8 cellular contexts compared by ENCODE assay signal in the genomic region with DNA sequence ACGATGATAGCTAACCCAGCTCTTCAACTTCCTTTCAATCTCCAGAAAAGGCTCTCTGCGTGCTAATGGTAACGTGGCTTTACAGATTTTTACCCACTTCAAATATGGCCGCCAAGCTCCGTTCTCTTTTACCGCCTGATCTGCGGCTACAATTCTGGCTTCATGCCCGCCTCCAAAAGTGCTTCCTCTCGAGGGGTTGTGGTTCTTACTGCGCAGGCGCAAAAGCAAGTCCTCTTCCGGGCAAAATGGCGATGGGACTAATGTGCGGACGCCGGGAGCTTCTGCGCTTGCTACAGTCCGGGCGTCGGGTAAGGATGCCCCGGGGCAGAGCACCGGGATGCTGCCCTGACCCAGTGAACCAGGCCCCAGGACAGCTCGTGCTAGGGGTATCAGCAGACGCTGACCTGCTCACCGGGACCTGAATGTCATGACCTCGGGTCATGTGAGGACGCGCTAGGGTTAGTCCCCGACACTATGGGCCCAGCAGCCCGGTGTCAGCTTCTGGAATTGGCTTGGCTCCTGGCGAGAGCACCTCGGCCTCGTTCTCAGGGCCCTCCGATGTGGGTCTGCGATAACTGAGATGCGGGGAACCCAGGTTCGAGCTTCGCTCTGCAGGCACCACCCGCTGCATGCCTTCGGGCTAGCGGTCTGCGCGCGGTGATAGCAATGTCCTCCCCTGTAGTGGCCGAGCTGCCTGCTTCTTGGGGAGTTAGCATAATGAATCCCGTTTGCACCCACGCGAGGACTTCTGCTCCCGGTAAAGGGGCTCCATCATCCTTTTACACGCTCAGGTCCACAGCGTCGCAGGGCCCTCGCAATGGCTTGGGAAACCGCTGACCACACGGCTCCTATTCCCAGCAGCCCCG. TPM values are rescaled to one million over a fixed set of nuclear protein-coding genes. Genes with fewer than 3 reads are reported as not detected.
DNase-seq lines count a peak whose midpoint lies in the region; ATAC-seq, FAIRE-seq and TF ChIP-seq lines count a peak whose summit lies in the region.

A gene (plus strand): TSS at position 232 of the 866 bp plus-strand sequence. CDS start 14 bp downstream, at position 246.

- no peak within 1 kb of the TSS for H3K23ac ChIP-seq in H1 (ENCODE audit: insufficient read length)

- peak within 1 kb of the TSS; percentile 85 to 96 (median 94) for H3K4me3 Mint-ChIP-seq in CD4-positive, alpha-beta memory T cell
- peak within 1 kb of the TSS; percentile 85 for H3K4me3 Mint-ChIP-seq in memory B cell

- no peaks in the 10 kb centered on the region for H3K27me3 Mint-ChIP-seq in CD4-positive, alpha-beta memory T cell
- H3K27me3 Mint-ChIP-seq in memory B cell, result no peaks in the 10 kb centered on the region

- peaks cover 26 to 39% (median 34%) of the 10 kb centered on the region in 4 donors for H3K4me1 Mint-ChIP-seq in CD4-positive, alpha-beta memory T cell
- H3K4me1 Mint-ChIP-seq in memory B cell, result peaks cover 22% of the 10 kb centered on the region

- FAIRE-seq in H1 (lab: Jason Lieb, UNC), result peak; percentile 78

- peak within 1 kb of the TSS; percentile 69 to 83 for H3K4me2 ChIP-seq in H1 (ENCODE audit: insufficient read depth in 1 of 2, low read depth in 2 of 2, low read length in 2 of 2)

- intact Hi-C loops in CD4-positive, alpha-beta memory T cell (cut with micrococcal nuclease), result loop anchor here (1.0 to 5.0 kb wide), 7 partner anchors 54 to 1256 kb away; a partner anchor contains a TSS

- no peak for TF ChIP-seq CTCF in H1 (IDR thresholded peaks at IDR 0.05; ENCODE audit: control extremely low read depth in 1 of 3, insufficient read depth in 1 of 3, low read depth in 1 of 3, low read length in 3 of 3)

- WGBS in H1 (ENCODE audit: extremely low coverage in 1 of 2, insufficient coverage in 1 of 2, insufficient read length in 1 of 2, insufficient replicate concordance in 2 of 2, low coverage in 1 of 2, low lambda C conversion rate in 2 of 2, missing lambda C conversion rate in 1 of 2), 2 experiments, result 2% methylated on average over 56 of the region's 56 CpGs; no CpG with 5 or more reads in 1 of the 2 experiments

- H4K8ac ChIP-seq in H1 (ENCODE audit: extremely low read depth, insufficient read depth, low read length), result peak within 1 kb of the TSS; percentile 84; the same call in 1 of the 2 replicates

- H3K9me3 Mint-ChIP-seq in CD4-positive, alpha-beta memory T cell, result peaks cover 0 to 12% (median 8%) of the 10 kb centered on the region in 8 donors
- H3K9me3 Mint-ChIP-seq in memory B cell, result no peaks in the 10 kb centered on the region

- CTCF ChIA-PET in CD4-positive, alpha-beta memory T cell (lab: Charles Lee; ENCODE audit: partially characterized antibody), result interaction anchor here (0.6 to 1.9 kb wide), 18 partner anchors 56 to 1032 kb away, joined by 3 to 8 read pairs (median 3); no protein-coding TSS in a partner anchor
- CTCF ChIA-PET in H1 (lab: Charles Lee; ENCODE audit: partially characterized antibody), result interaction anchor here (0.8 to 4.0 kb wide), 21 partner anchors 11 to 345 kb away, joined by 3 to 21 read pairs (median 4); no protein-coding TSS in a partner anchor

- peak within 1 kb of the TSS; percentile 62 to 88 for H3K4me3 ChIP-seq in CD4-positive, alpha-beta memory T cell (ENCODE audit: low read length in 2 of 2)
- H3K4me3 ChIP-seq in H1 (ENCODE audit: extremely low read depth in 1 of 4, insufficient read depth in 2 of 4, low read depth in 3 of 4, low read length in 4 of 4), result peak within 1 kb of the TSS; percentile 87 to 97 (median 94)

- H3K23me2 ChIP-seq in H1 (ENCODE audit: low read depth, low read length), result no peaks in the 10 kb centered on the region

- peak within 1 kb of the TSS; percentile 68 for H4K5ac ChIP-seq in H1 (ENCODE audit: insufficient read length, low read depth, low read length)

- peak within 1 kb of the TSS; percentile 57 for H2BK5ac ChIP-seq in H1 (ENCODE audit: low read depth, low read length)

- DNase-seq in CD4-positive, alpha-beta memory T cell, result peak; percentile 95 to 98 (median 98)
- DNase-seq in HT1080 (ENCODE audit: low read depth) (peak; percentile 91), NOMO-1 treated with DMSO at 0.1 percent for 48 hours (lab: John Stamatoyannopoulos, UW; ENCODE audit: unreplicated experiment) (peak; percentile 98), H1 (ENCODE audit: low read depth in 1 of 2, low spot score in 2 of 2) (peak; percentile 78 to 90), memory B cell (ENCODE audit: low spot score in 2 of 2) (peak; percentile 88 to 93)
- DNase-seq in activated CD8-positive, alpha-beta memory T cell treated with anti-CD3 and anti-CD28 coated beads for 4 hours (ENCODE audit: low read depth in 2 of 2), result peak; percentile 90 to 94
- DNase-seq in stimulated activated CD8-positive, alpha-beta memory T cell treated with anti-CD3 and anti-CD28 coated beads, Interleukin-12 subunit alpha, Interleukin-12 subunit beta, amount 100 ng/mL, for 24 hours (ENCODE audit: extremely low read depth), result peak; percentile 84

- H2AK5ac ChIP-seq in H1 (ENCODE audit: low read depth, low read length), result no peak within 1 kb of the TSS

- H2AFZ ChIP-seq in H1 (ENCODE audit: low read length), result peak within 1 kb of the TSS; percentile 91

- TF ChIP-seq POLR2A in H1 (IDR thresholded peaks at IDR 0.05; ENCODE audit: control extremely low read depth in 1 of 2, low read depth in 2 of 2, low read length in 2 of 2), result peak; percentile 50 to 81; a peak in 2 of 3 replicates

- H3K79me2 ChIP-seq in H1 (ENCODE audit: control insufficient read depth in 1 of 2, insufficient read depth in 2 of 2, low read length in 2 of 2), result peaks cover 3 to 20% of the 10 kb centered on the region in 2 experiments; a peak in 3 of 4 replicates

- H3K14ac ChIP-seq in H1 (ENCODE audit: insufficient read length), result no peak within 1 kb of the TSS

- peaks cover 33% of the 10 kb centered on the region for H3K36me3 ChIP-seq in CD4-positive, alpha-beta memory T cell (ENCODE audit: insufficient read depth, low read length)
- H3K36me3 ChIP-seq in H1 (ENCODE audit: control insufficient read depth in 2 of 4, insufficient read depth in 4 of 4, low read length in 3 of 4), result peaks cover 20 to 32% (median 26%) of the 10 kb centered on the region in 4 experiments

- H2BK12ac ChIP-seq in H1 (ENCODE audit: low read depth, low read length), result peak within 1 kb of the TSS; percentile 46; the same call in 1 of the 2 replicates

- H3K79me1 ChIP-seq in H1 (ENCODE audit: low read depth, low read length), result peaks cover 3% of the 10 kb centered on the region

- no peaks in the 10 kb centered on the region for H3K27me3 ChIP-seq in CD4-positive, alpha-beta memory T cell (ENCODE audit: insufficient read depth, low read length)
- no peaks in the 10 kb centered on the region for H3K27me3 ChIP-seq in H1 (replicated peaks in 1 of 4; ENCODE audit: control insufficient read depth in 3 of 4, extremely low read depth in 1 of 4, insufficient read depth in 3 of 4, low read length in 3 of 4)

- peaks cover 0 to 2% of the 10 kb centered on the region in 2 donors for H3K9me3 ChIP-seq in CD4-positive, alpha-beta memory T cell (ENCODE audit: control insufficient read depth in 1 of 2, low read length in 2 of 2)
- 0 out of 4 replicates have a peak, but pooled peaks cover 0 to 3% of the 10 kb centered on the region in 2 experiments for H3K9me3 ChIP-seq in H1 (ENCODE audit: insufficient read depth in 2 of 2, low read depth in 1 of 2, low read length in 1 of 2)

- no peak within 1 kb of the TSS for H2BK120ac ChIP-seq in H1 (replicated peaks; ENCODE audit: low read depth, low read length)

- H4K20me1 ChIP-seq in H1 (replicated peaks in 1 of 2; ENCODE audit: control insufficient read depth in 1 of 2, insufficient read depth in 2 of 2, low read length in 2 of 2), result no peaks in the 10 kb centered on the region

- POLR2A ChIA-PET in CD4-positive, alpha-beta memory T cell (lab: Charles Lee; ENCODE audit: partially characterized antibody), result interaction anchor here (0.5 to 3.3 kb wide), 33 partner anchors 9 to 1466 kb away, joined by 3 to 32 read pairs (median 5); a partner anchor contains a TSS
- POLR2A ChIA-PET in H1 (lab: Charles Lee; ENCODE audit: partially characterized antibody), result interaction anchor here (0.7 to 3.3 kb wide), 30 partner anchors 8 to 221 kb away, joined by 3 to 25 read pairs (median 4); a partner anchor contains a TSS

- ATAC-seq in GM19467 (IDR thresholded peaks at IDR 0.05; ENCODE audit: unreplicated experiment), result peak; percentile 67
- ATAC-seq in memory B cell (ENCODE audit: low read depth), result peak; percentile 94

- H2BK15ac ChIP-seq in H1 (ENCODE audit: low read length), result 0 out of 2 replicates have a peak within 1 kb of the TSS, but pooled peaks have one; percentile 6

- no peak within 1 kb of the TSS for H2BK20ac ChIP-seq in H1 (ENCODE audit: low read length)

- peaks cover 46 to 50% of the 10 kb centered on the region in 2 donors for H3K36me3 Mint-ChIP-seq in CD4-positive, alpha-beta memory T cell
- H3K36me3 Mint-ChIP-seq in memory B cell, result peaks cover 35% of the 10 kb centered on the region

- TF ChIP-seq EP300 in H1 (IDR thresholded peaks at IDR 0.05; ENCODE audit: borderline replicate concordance in 1 of 2, low read depth in 2 of 2, low read length in 2 of 2), result 0 out of 3 replicates have a peak, but pooled peaks of 1 of the 2 experiments have one; percentile 13

- H3K4ac ChIP-seq in H1 (replicated peaks; ENCODE audit: insufficient read length, low read depth, low read length), result peak within 1 kb of the TSS; percentile 36

- H3K27ac ChIP-seq in CD4-positive, alpha-beta memory T cell (ENCODE audit: low read depth, low read length), result peak within 1 kb of the TSS; percentile 88
- H3K27ac ChIP-seq in H1 (ENCODE audit: low read depth, low read length), result peak within 1 kb of the TSS; percentile 91

- H3K9ac ChIP-seq in H1 (replicated peaks in 1 of 4; ENCODE audit: extremely low read depth in 1 of 4, low read depth in 3 of 4, low read length in 3 of 4), result peak within 1 kb of the TSS; percentile 70 to 90 (median 88)

- TF ChIP-seq RAD21 in H1 (IDR thresholded peaks at IDR 0.05 in 1 of 2, conservative IDR thresholded peaks at IDR 0.05 in 1 of 2; ENCODE audit: low read depth in 2 of 2, low read length in 2 of 2), result no peak

- H3K56ac ChIP-seq in H1 (replicated peaks; ENCODE audit: insufficient read length, low read depth, low read length), result no peak within 1 kb of the TSS

- peak within 1 kb of the TSS; percentile 96 for H3K18ac ChIP-seq in H1 (ENCODE audit: extremely low read depth, low read length)

- H3K27ac Mint-ChIP-seq in CD4-positive, alpha-beta memory T cell, result peak within 1 kb of the TSS; percentile 86 to 100 (median 98)
- H3K27ac Mint-ChIP-seq in memory B cell, result peak within 1 kb of the TSS; percentile 95

- peak within 1 kb of the TSS; percentile 22 for H4K91ac ChIP-seq in H1 (replicated peaks; ENCODE audit: insufficient read length, low read length)

- H3K4me1 ChIP-seq in CD4-positive, alpha-beta memory T cell (ENCODE audit: insufficient read depth, low read length), result peaks cover 24% of the 10 kb centered on the region
- peaks cover 0 to 2% (median 0%) of the 10 kb centered on the region in 4 experiments; a peak in 2 of 7 replicates for H3K4me1 ChIP-seq in H1 (replicated peaks in 1 of 4; ENCODE audit: control insufficient read depth in 3 of 4, insufficient read depth in 4 of 4, low read length in 3 of 4)

RNA-seq across cellular contexts. Expression of the gene that starts here (rescaled TPM):
- total RNA-seq in CD4-positive, alpha-beta memory T cell, result 100 to 1,000 TPM; 129 to 137 TPM
- 10 to 100 TPM; 54.6 to 66.1 TPM for polyA plus RNA-seq in CD4-positive, alpha-beta memory T cell
- total RNA-seq in HT1080 (2014; rRNA removed; shearing (Covaris generic)), result 150 and 207 TPM in 2 replicates
- 134 and 144 TPM in 2 replicates for polyA plus RNA-seq in HT1080 (2015; cell fraction: cytosol; rRNA removed)
- polyA plus RNA-seq in HT1080 (2015; cell fraction: nucleus; rRNA removed), result 250 and 305 TPM in 2 replicates
- 125 and 129 TPM in 2 replicates for total RNA-seq in H1 (2021; fragmentation: NEBNext Ultra II Directional; extraction: Animal tissue kit (Norgen Biotek cat#: 25700))
- polyA plus RNA-seq in H1 (2011; rRNA removed), result 163 and 199 TPM in 2 replicates
- polyA plus RNA-seq in H1 (2011; cell fraction: cytosol; rRNA removed), result 161 TPM
- polyA plus RNA-seq in H1 (2011; cell fraction: nucleus; rRNA removed), result 338 TPM
- 139 to 155 TPM (median 146 TPM) in 4 replicates for polyA plus RNA-seq in H1 (2012, experiment 1 of 2)
- 85.9 TPM for polyA plus RNA-seq in H1 (2012, experiment 2 of 2)
- 149 TPM for polyA plus RNA-seq in H1 (2013, experiment 1 of 2)
- 147 TPM for polyA plus RNA-seq in H1 (2013, experiment 2 of 2)
- polyA minus RNA-seq in H1 (2011; rRNA and poly(A)+ RNA removed), result 144 and 170 TPM in 2 replicates
- polyA minus RNA-seq in H1 (2011; cell fraction: cytosol; rRNA and poly(A)+ RNA removed), result 97.9 TPM
- polyA minus RNA-seq in H1 (2011; cell fraction: nucleus; rRNA and poly(A)+ RNA removed), result 107 TPM

Comparison
In these comparisons a context has a peak if more than half of its experiments do, and no peak if none do; other contexts are left out.
1. Peak in every context shown above with its lines: DNase-seq, ATAC-seq, H3K4me3 ChIP-seq and H3K27ac ChIP-seq.